In genomic region chr3:140443073-140443472, GRCh38 we compare ENCODE assay signal across 36 cellular contexts.
"Had no signal": no experiment of that assay in that cellular context is flagged by ENCODE, and none has a peak within 500 bp of the region (broad histone marks: within the 10 kb centered on the region; RNA-seq: fewer than 3 reads in every experiment).

No MANE protein-coding gene starts in this region.

- DNase-seq: activated B cell treated with CpG ODN at 0.5 μM for 24 hours; activated CD4-positive, alpha-beta T cell treated with anti-CD3 and anti-CD28 coated beads for 48 hours; activated CD4-positive, alpha-beta T cell treated with anti-CD3 and anti-CD28 coated beads, Interleukin-2, amount 50 U/mL, for 1 hour; activated CD4-positive, alpha-beta T cell treated with anti-CD3 and anti-CD28 coated beads, Interleukin-2, amount 50 U/mL, for 48 hours; activated CD8-positive, alpha-beta memory T cell treated with anti-CD3 and anti-CD28 coated beads for 24 hours; activated CD8-positive, alpha-beta T cell treated with anti-CD3 and anti-CD28 coated beads for 36 hours; activated effector memory CD4-positive, alpha-beta T cell treated with anti-CD3 and anti-CD28 coated beads, Interleukin-2, amount 50 U/mL, for 16 hours; activated naive CD4-positive, alpha-beta T cell treated with anti-CD3 and anti-CD28 coated beads for 36 hours; activated naive CD8-positive, alpha-beta T cell treated with anti-CD3 and anti-CD28 coated beads for 36 hours; activated naive CD8-positive, alpha-beta T cell treated with anti-CD3 and anti-CD28 coated beads, Interleukin-2, amount 50 U/mL, for 24 hours; activated T-cell treated with anti-CD3 and anti-CD28 coated beads, Interleukin-2, amount 50 U/mL, for 1 hour; activated T-cell treated with anti-CD3 and anti-CD28 coated beads, Interleukin-2, amount 50 U/mL, for 48 hours; amygdala; aorta; body of pancreas; central memory CD4-positive, alpha-beta T cell; cerebellar nuclear complex; colonic mucosa; dorsolateral prefrontal cortex; effector memory CD4-positive, alpha-beta T cell; endodermal cell; erythroblast; foreskin melanocyte; heart right ventricle; T-helper 1 cell; T-helper 17 cell; T1000; WERI-Rb-1 had no signal

- H3K27me3 ChIP-seq: adrenal gland, body of pancreas, cardiac muscle cell, colonic mucosa, dorsolateral prefrontal cortex, esophagus muscularis mucosa, gastroesophageal sphincter, heart right ventricle had no signal

- H3K9me3 ChIP-seq: adrenal gland, body of pancreas, colonic mucosa, esophagus muscularis mucosa, gastroesophageal sphincter, heart right ventricle had no signal

- H3K4me1 ChIP-seq: body of pancreas, colonic mucosa, esophagus muscularis mucosa, gastroesophageal sphincter had no signal

- H3K36me3 ChIP-seq: adrenal gland, cardiac muscle cell, colonic mucosa, esophagus muscularis mucosa, gastroesophageal sphincter, heart right ventricle, WERI-Rb-1 had no signal

- H3K36me3 Mint-ChIP-seq: activated naive CD4-positive, alpha-beta T cell treated with anti-CD3 and anti-CD28 coated beads, Interleukin-2, amount 50 U/mL, for 24 hours; activated naive CD8-positive, alpha-beta T cell treated with anti-CD3 and anti-CD28 coated beads for 36 hours had no signal

- H3K27me3 Mint-ChIP-seq: activated B cell treated with CpG ODN at 0.5 μM for 24 hours had no signal

- H3K27ac Mint-ChIP-seq: activated B cell treated with CpG ODN at 0.5 μM for 24 hours; activated CD8-positive, alpha-beta T cell treated with anti-CD3 and anti-CD28 coated beads for 36 hours; activated naive CD4-positive, alpha-beta T cell treated with anti-CD3 and anti-CD28 coated beads for 36 hours; activated naive CD4-positive, alpha-beta T cell treated with anti-CD3 and anti-CD28 coated beads, Interleukin-2, amount 50 U/mL, for 24 hours; activated naive CD8-positive, alpha-beta T cell treated with anti-CD3 and anti-CD28 coated beads for 36 hours; activated naive CD8-positive, alpha-beta T cell treated with anti-CD3 and anti-CD28 coated beads, Interleukin-2, amount 50 U/mL, for 24 hours; activated T-helper 1 cell treated with anti-CD3 and anti-CD28 coated beads, Interleukin-12 subunit alpha, Interleukin-12 subunit beta, Interleukin-2, Interleukin-4 antibody, amounts not matched to agents 30 ng/mL and 10 ng/mL and 1 ng/mL, durations not matched to agents 14 hours and 24 hours and 36 hours; activated T-helper 2 cell treated with anti-CD3 and anti-CD28 coated beads, Interferon-gamma antibody, Interleukin-2, Interleukin-4, amounts not matched to agents 10 μg/mL and 5 μg/mL and 100 μg/mL, durations not matched to agents 14 hours and 24 hours and 36 hours; endodermal cell; T-helper 17 cell; T-helper 2 cell treated with Interferon-gamma antibody and Interleukin-4, amounts not matched to agents 5 μg/mL and 100 μg/mL, for 36 hours had no signal

- H3K4me3 ChIP-seq: adrenal gland, body of pancreas, cardiac muscle cell, colonic mucosa, dorsolateral prefrontal cortex, esophagus muscularis mucosa, gastroesophageal sphincter, heart right ventricle had no signal

- H3K4me3 Mint-ChIP-seq: activated B cell treated with CpG ODN at 0.5 μM for 24 hours; activated CD8-positive, alpha-beta T cell treated with anti-CD3 and anti-CD28 coated beads for 36 hours; activated naive CD4-positive, alpha-beta T cell treated with anti-CD3 and anti-CD28 coated beads for 36 hours; activated naive CD4-positive, alpha-beta T cell treated with anti-CD3 and anti-CD28 coated beads, Interleukin-2, amount 50 U/mL, for 24 hours; activated naive CD8-positive, alpha-beta T cell treated with anti-CD3 and anti-CD28 coated beads for 36 hours; activated naive CD8-positive, alpha-beta T cell treated with anti-CD3 and anti-CD28 coated beads, Interleukin-2, amount 50 U/mL, for 24 hours; activated T-helper 1 cell treated with anti-CD3 and anti-CD28 coated beads, Interleukin-12 subunit alpha, Interleukin-12 subunit beta, Interleukin-2, Interleukin-4 antibody, amounts not matched to agents 30 ng/mL and 10 ng/mL and 1 ng/mL, durations not matched to agents 14 hours and 24 hours and 36 hours; endodermal cell; T-helper 17 cell; T-helper 2 cell treated with Interferon-gamma antibody and Interleukin-4, amounts not matched to agents 5 μg/mL and 100 μg/mL, for 36 hours had no signal

- H3K27ac ChIP-seq: adrenal gland, body of pancreas, cardiac muscle cell, colonic mucosa, dorsolateral prefrontal cortex, esophagus muscularis mucosa, gastroesophageal sphincter, WERI-Rb-1 had no signal

- H3K9me3 Mint-ChIP-seq: activated B cell treated with CpG ODN at 0.5 μM for 24 hours; activated CD8-positive, alpha-beta T cell treated with anti-CD3 and anti-CD28 coated beads for 36 hours; activated naive CD4-positive, alpha-beta T cell treated with anti-CD3 and anti-CD28 coated beads for 36 hours; activated naive CD4-positive, alpha-beta T cell treated with anti-CD3 and anti-CD28 coated beads, Interleukin-2, amount 50 U/mL, for 24 hours; activated naive CD8-positive, alpha-beta T cell treated with anti-CD3 and anti-CD28 coated beads for 36 hours; activated naive CD8-positive, alpha-beta T cell treated with anti-CD3 and anti-CD28 coated beads, Interleukin-2, amount 50 U/mL, for 24 hours; activated T-helper 1 cell treated with anti-CD3 and anti-CD28 coated beads, Interleukin-12 subunit alpha, Interleukin-12 subunit beta, Interleukin-2, Interleukin-4 antibody, amounts not matched to agents 30 ng/mL and 10 ng/mL and 1 ng/mL, durations not matched to agents 14 hours and 24 hours and 36 hours; activated T-helper 2 cell treated with anti-CD3 and anti-CD28 coated beads, Interferon-gamma antibody, Interleukin-2, Interleukin-4, amounts not matched to agents 10 μg/mL and 5 μg/mL and 100 μg/mL, durations not matched to agents 14 hours and 24 hours and 36 hours; endodermal cell; T-helper 2 cell treated with Interferon-gamma antibody and Interleukin-4, amounts not matched to agents 5 μg/mL and 100 μg/mL, for 36 hours had no signal

- H3K4me1 Mint-ChIP-seq: activated B cell treated with CpG ODN at 0.5 μM for 24 hours; activated naive CD4-positive, alpha-beta T cell treated with anti-CD3 and anti-CD28 coated beads, Interleukin-2, amount 50 U/mL, for 24 hours; activated naive CD8-positive, alpha-beta T cell treated with anti-CD3 and anti-CD28 coated beads for 36 hours; activated naive CD8-positive, alpha-beta T cell treated with anti-CD3 and anti-CD28 coated beads, Interleukin-2, amount 50 U/mL, for 24 hours; T-helper 17 cell had no signal
